13 cellular contexts compared by ENCODE assay signal in the genomic region with DNA sequence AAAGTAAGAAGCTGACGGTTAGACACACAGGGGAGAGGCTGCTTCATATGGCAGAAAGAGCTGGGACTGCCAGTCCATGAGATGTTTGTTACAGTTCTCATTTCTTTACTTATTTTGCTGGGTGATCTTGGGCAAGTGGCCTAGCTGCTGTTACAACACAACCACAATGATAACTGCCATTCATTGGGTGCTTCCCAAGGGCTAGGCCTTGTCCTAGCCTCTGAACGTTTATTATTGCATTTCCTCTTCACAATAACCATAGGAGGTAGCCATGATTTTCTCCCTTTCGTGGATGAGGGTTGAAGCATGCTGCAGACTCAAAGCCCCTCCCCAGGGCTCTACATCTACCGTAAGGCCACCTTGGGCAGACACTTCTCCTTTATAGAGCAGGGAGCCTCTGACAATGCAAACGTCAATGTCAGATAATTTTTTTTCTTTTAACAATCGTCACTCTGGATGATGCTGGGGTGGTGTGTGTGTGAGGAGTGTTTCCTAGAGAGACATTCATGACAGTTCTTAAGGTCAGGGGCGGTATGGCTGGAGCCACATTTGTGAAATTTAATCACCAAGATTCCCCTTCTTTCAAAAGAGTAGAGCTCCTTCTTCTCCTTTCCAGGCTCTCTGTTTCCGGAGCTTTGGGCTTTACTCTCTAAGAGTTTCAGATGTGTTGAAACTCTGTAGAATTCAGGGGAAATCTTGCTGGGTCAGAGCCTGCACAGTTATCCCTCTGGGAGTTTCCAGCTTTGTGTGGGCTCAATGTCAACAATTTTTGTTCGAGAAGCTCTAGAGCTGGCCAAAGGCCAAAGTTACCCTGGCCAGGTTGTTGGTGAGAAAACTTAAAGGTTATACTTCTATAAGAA.
DNase-seq lines count a peak whose midpoint lies in the region; ATAC-seq and TF ChIP-seq lines count a peak whose summit lies in the region.
"Had no signal": no experiment of that assay in that cellular context is flagged by ENCODE, and none has a peak within 500 bp of the region (broad histone marks: within the 10 kb centered on the region; RNA-seq: fewer than 3 reads in every experiment).

No MANE protein-coding gene starts in this region.

- H2AFZ ChIP-seq in trophoblast cell (ENCODE audit: insufficient read depth, low read length, poor library complexity), result no peak overlapping the region

- no peak overlapping the region for H3K23ac ChIP-seq in trophoblast cell (ENCODE audit: low read length)

- no peak overlapping the region for H4K8ac ChIP-seq in trophoblast cell (ENCODE audit: low read depth, low read length)

- H3K4me1 ChIP-seq in trophoblast cell (ENCODE audit: control insufficient read depth in 1 of 2, insufficient read depth in 2 of 2, low read length in 2 of 2), result no peaks in the 10 kb centered on the region
- no peaks in the 10 kb centered on the region for H3K4me1 ChIP-seq in prostate gland (replicated peaks)

- no peaks in the 10 kb centered on the region for H3K79me2 ChIP-seq in trophoblast cell (ENCODE audit: control insufficient read depth, insufficient read depth, low read length, poor library complexity)

- no peak overlapping the region for H3K18ac ChIP-seq in trophoblast cell (ENCODE audit: low read length)

- no peak overlapping the region for H3K4ac ChIP-seq in trophoblast cell (ENCODE audit: low read depth, low read length)

- H3K36me3 ChIP-seq in trophoblast cell (ENCODE audit: control insufficient read depth in 1 of 2, insufficient read depth in 2 of 2, low read length in 2 of 2) (no peaks in the 10 kb centered on the region), prostate gland (no peaks in the 10 kb centered on the region)
- H3K36me3 ChIP-seq: suprapubic skin had no signal

- in situ Hi-C loops in GM13977 (cut with MboI; ENCODE audit: low pct_unique_long_range_greater_than_20kb, low sequenced_read_pairs, unreplicated experiment), result no loop called here

- TF ChIP-seq CTCF in choroid plexus epithelial cell (conservative IDR thresholded peaks at IDR 0.05; ENCODE audit: low read depth, low read length) (no peak), GM13977 (IDR thresholded peaks at IDR 0.05; ENCODE audit: extremely low read depth, insufficient read depth, missing control alignments) (no peak), prostate gland (IDR thresholded peaks at IDR 0.05) (no peak)

- TF ChIP-seq POLR2A in prostate gland (IDR thresholded peaks at IDR 0.05), result no peak

- intact Hi-C loops in prostate gland (cut with DNase I), result no loop called here

- H3K9me3 ChIP-seq in trophoblast cell (ENCODE audit: insufficient read depth, low read depth, low read length) (no peaks in the 10 kb centered on the region), prostate gland (no peaks in the 10 kb centered on the region)
- H3K9me3 ChIP-seq: suprapubic skin had no signal

- H4K91ac ChIP-seq in trophoblast cell (ENCODE audit: low read depth, low read length), result no peak overlapping the region

- H3K27ac ChIP-seq in trophoblast cell (ENCODE audit: low read depth, low read length) (no peak overlapping the region), prostate gland (no peak overlapping the region)
- H3K27ac ChIP-seq: suprapubic skin had no signal

- H2AK5ac ChIP-seq in trophoblast cell (ENCODE audit: low read length), result no peak overlapping the region

- H2BK120ac ChIP-seq in trophoblast cell (ENCODE audit: insufficient read depth, low read length, poor library complexity), result no peak overlapping the region

- peak; percentile 51 for DNase-seq in choroid plexus epithelial cell (ENCODE audit: low read depth)
- peak; percentile 29 to 56 for DNase-seq in trophoblast cell
- no peak for DNase-seq in GM13977 (ENCODE audit: low spot score)
- DNase-seq in prostate gland (ENCODE audit: low spot score), result no peak
- DNase-seq: activated T-cell treated with anti-CD3 and anti-CD28 coated beads, Interleukin-2, amount 50 U/mL, for 4 hours; DMS153; NCI-H345; stimulated activated CD4-positive, alpha-beta T cell treated with anti-CD3 and anti-CD28 coated beads, Interleukin-12 subunit alpha, Interleukin-12 subunit beta, amount 100 ng/mL, for 4 hours had no signal

- H3K4me3 ChIP-seq in choroid plexus epithelial cell (ENCODE audit: low read depth, low read length), result no peak overlapping the region
- H3K4me3 ChIP-seq in trophoblast cell (ENCODE audit: low read depth, low read length), result no peak overlapping the region
- no peak overlapping the region for H3K4me3 ChIP-seq in prostate gland
- H3K4me3 ChIP-seq: suprapubic skin had no signal

- H2BK5ac ChIP-seq in trophoblast cell (ENCODE audit: low read depth, low read length, poor library complexity), result no peak overlapping the region

- H3K14ac ChIP-seq in trophoblast cell (ENCODE audit: low read length), result no peak overlapping the region

- H4K12ac ChIP-seq in trophoblast cell (ENCODE audit: low read depth, low read length), result no peak overlapping the region

- peak; percentile 1 for ATAC-seq in GM18517 (IDR thresholded peaks at IDR 0.05; ENCODE audit: unreplicated experiment)
- peak; percentile 0 for ATAC-seq in HG03354 (IDR thresholded peaks at IDR 0.05; ENCODE audit: poor library complexity, severe bottlenecking, unreplicated experiment)
- ATAC-seq in SK-N-SH treated with all-trans-retinoic acid at 6 μM for 48 hours, result no peak
- no peak for ATAC-seq in GM19324 (IDR thresholded peaks at IDR 0.05; ENCODE audit: low FRiP score, unreplicated experiment)

- H3K9ac ChIP-seq in trophoblast cell (ENCODE audit: low read length), result no peak overlapping the region

- H2BK12ac ChIP-seq in trophoblast cell (ENCODE audit: low read length), result no peak overlapping the region

- H3K4me2 ChIP-seq in trophoblast cell (ENCODE audit: low read length), result no peak overlapping the region

- no CpG with 5 or more reads among the region's 9 CpGs for WGBS in trophoblast cell (ENCODE audit: extremely low coverage, insufficient coverage, insufficient read length)
- 60% methylated on average over 9 of the region's 9 CpGs for WGBS in prostate gland

- H3K79me1 ChIP-seq in trophoblast cell (ENCODE audit: low read length), result no peaks in the 10 kb centered on the region

- H3K27me3 ChIP-seq in trophoblast cell (ENCODE audit: insufficient read depth, low read length) (no peaks in the 10 kb centered on the region), prostate gland (replicated peaks; ENCODE audit: insufficient read depth) (no peaks in the 10 kb centered on the region)
- H3K27me3 ChIP-seq: suprapubic skin had no signal

TF ChIP-seq in SK-N-SH treated with all-trans-retinoic acid at 6 μM for 48 hours, 23 proteins besides CTCF, POLR2A, EP300 and RAD21 (continues in another document):
- TF ChIP-seq OSR1 (CRISPR knock-in tag; IDR thresholded peaks at IDR 0.05) (no peak), ZFP30 (CRISPR knock-in tag; IDR thresholded peaks at IDR 0.05) (no peak), ZC3H10 (CRISPR knock-in tag; IDR thresholded peaks at IDR 0.05) (no peak), PATZ1 (CRISPR knock-in tag; IDR thresholded peaks at IDR 0.05; ENCODE audit: borderline replicate concordance) (no peak), ZFP3 (CRISPR knock-in tag; IDR thresholded peaks at IDR 0.05) (no peak), SNAI2 (CRISPR knock-in tag; IDR thresholded peaks at IDR 0.05) (no peak), ZNF8 (CRISPR knock-in tag; IDR thresholded peaks at IDR 0.05) (no peak), CSDC2 (CRISPR knock-in tag; IDR thresholded peaks at IDR 0.05) (no peak), RARB (CRISPR knock-in tag; IDR thresholded peaks at IDR 0.05) (no peak), ARNTL (CRISPR knock-in tag; IDR thresholded peaks at IDR 0.05; ENCODE audit: borderline replicate concordance, low read depth) (no peak), POU6F1 (CRISPR knock-in tag; IDR thresholded peaks at IDR 0.05; ENCODE audit: borderline replicate concordance, low read depth) (no peak), PPARA (CRISPR knock-in tag; IDR thresholded peaks at IDR 0.05; ENCODE audit: borderline replicate concordance) (no peak)
- TF ChIP-seq, protein P1, sequence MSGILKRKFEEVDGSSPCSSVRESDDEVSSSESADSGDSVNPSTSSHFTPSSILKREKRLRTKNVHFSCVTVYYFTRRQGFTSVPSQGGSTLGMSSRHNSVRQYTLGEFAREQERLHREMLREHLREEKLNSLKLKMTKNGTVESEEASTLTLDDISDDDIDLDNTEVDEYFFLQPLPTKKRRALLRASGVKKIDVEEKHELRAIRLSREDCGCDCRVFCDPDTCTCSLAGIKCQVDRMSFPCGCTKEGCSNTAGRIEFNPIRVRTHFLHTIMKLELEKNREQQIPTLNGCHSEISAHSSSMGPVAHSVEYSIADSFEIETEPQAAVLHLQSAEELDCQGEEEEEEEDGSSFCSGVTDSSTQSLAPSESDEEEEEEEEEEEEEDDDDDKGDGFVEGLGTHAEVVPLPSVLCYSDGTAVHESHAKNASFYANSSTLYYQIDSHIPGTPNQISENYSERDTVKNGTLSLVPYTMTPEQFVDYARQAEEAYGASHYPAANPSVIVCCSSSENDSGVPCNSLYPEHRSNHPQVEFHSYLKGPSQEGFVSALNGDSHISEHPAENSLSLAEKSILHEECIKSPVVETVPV (CRISPR knock-in tag; IDR thresholded peaks at IDR 0.05), result no peak

Comparison
In these comparisons a context has a peak if more than half of its experiments do, and no peak if none do; other contexts are left out.
1. ATAC-seq: peak in GM18517 (single experiment) and HG03354 (single experiment); none in SK-N-SH treated with all-trans-retinoic acid at 6 μM for 48 hours (single experiment) and GM19324 (single experiment).
2. DNase-seq: peak in choroid plexus epithelial cell (single experiment) and trophoblast cell (2 of 2); none in GM13977 (single experiment) and prostate gland (single experiment).